Comparison of ENCODE assay signal across 29 cellular contexts in the genomic region with DNA sequence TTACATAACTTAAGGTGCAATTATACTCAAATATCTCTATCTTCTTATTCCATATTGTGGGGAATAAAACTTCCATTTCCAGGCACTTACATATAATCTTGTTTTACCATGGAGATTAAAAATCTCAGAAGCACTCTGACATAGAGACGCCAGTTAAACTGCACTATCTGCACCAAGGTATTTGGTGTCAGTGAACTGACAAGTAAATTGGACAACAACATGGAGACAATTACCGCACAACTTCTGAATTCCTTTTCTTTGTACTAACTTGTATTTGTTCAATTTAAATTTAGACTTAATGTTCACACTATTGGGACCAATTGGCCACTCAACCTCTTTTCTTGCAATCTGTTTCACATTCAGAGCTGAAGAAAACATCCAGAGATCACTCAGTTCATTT.
"Had no signal": no experiment of that assay in that cellular context is flagged by ENCODE, and none has a peak within 500 bp of the region (broad histone marks: within the 10 kb centered on the region; RNA-seq: fewer than 3 reads in every experiment).

No MANE protein-coding gene starts in this region.

- H3K4me1 ChIP-seq: colonic mucosa, esophagus muscularis mucosa, esophagus squamous epithelium, foreskin keratinocyte, gastrocnemius medialis, gastroesophageal sphincter, heart right ventricle had no signal

- H3K9me3 Mint-ChIP-seq: effector memory CD8-positive, alpha-beta T cell had no signal

- H3K27me3 Mint-ChIP-seq: dendritic cell treated with granulocyte-macrophage colony-stimulating factor and Interleukin-4, amounts not matched to agents 40 ng/mL and 50 ng/mL, for 4 days; effector memory CD8-positive, alpha-beta T cell had no signal

- H3K27ac ChIP-seq: colonic mucosa, coronary artery, dorsolateral prefrontal cortex, epithelial cell of prostate, esophagus muscularis mucosa, esophagus squamous epithelium, foreskin keratinocyte, gastrocnemius medialis, gastroesophageal sphincter, heart left ventricle, heart right ventricle had no signal

- H3K27me3 ChIP-seq: colonic mucosa, dorsolateral prefrontal cortex, esophagus muscularis mucosa, esophagus squamous epithelium, foreskin keratinocyte, gastrocnemius medialis, gastroesophageal sphincter, heart left ventricle, heart right ventricle had no signal

- ATAC-seq: effector memory CD8-positive, alpha-beta T cell; esophagus mucosa; foreskin keratinocyte; gastrocnemius medialis; gastroesophageal sphincter; heart left ventricle; heart right ventricle had no signal

- H3K9me3 ChIP-seq: colonic mucosa, esophagus muscularis mucosa, esophagus squamous epithelium, gastrocnemius medialis, gastroesophageal sphincter, heart left ventricle, heart right ventricle had no signal

- H3K36me3 ChIP-seq: colonic mucosa, gastrocnemius medialis had no signal

- DNase-seq: colonic mucosa; cortex of kidney; dermis blood vessel endothelial cell; dorsolateral prefrontal cortex; effector CD4-positive, alpha-beta T cell; effector CD8-positive, alpha-beta T cell; effector memory CD4-positive, alpha-beta T cell; effector memory CD8-positive, alpha-beta T cell; endodermal cell; erythroblast; esophagus squamous epithelium; foreskin fibroblast; foreskin keratinocyte; foreskin melanocyte; gastrocnemius medialis; glutamatergic neuron; head of caudate nucleus; heart left ventricle; heart right ventricle had no signal

- H3K4me3 Mint-ChIP-seq: dendritic cell treated with granulocyte-macrophage colony-stimulating factor and Interleukin-4, amounts not matched to agents 40 ng/mL and 50 ng/mL, for 4 days; effector memory CD8-positive, alpha-beta T cell; endodermal cell had no signal

- H3K4me3 ChIP-seq: colonic mucosa, coronary artery, dorsolateral prefrontal cortex, esophagus muscularis mucosa, esophagus squamous epithelium, gastrocnemius medialis, gastroesophageal sphincter, heart left ventricle, heart right ventricle had no signal

- H3K27ac Mint-ChIP-seq: dendritic cell treated with granulocyte-macrophage colony-stimulating factor and Interleukin-4, amounts not matched to agents 40 ng/mL and 50 ng/mL, for 4 days; effector memory CD8-positive, alpha-beta T cell; endodermal cell had no signal

- FAIRE-seq: colon, endometrium, endothelial cell of umbilical vein, frontal cortex had no signal
